34 cellular contexts compared by ENCODE assay signal in genomic region chr13:79475569-79475968, GRCh38.
"Had no signal": no experiment of that assay in that cellular context is flagged by ENCODE, and none has a peak within 500 bp of the region (broad histone marks: within the 10 kb centered on the region; RNA-seq: fewer than 3 reads in every experiment).

No MANE protein-coding gene starts in this region.

- DNase-seq: activated effector memory CD4-positive, alpha-beta T cell treated with anti-CD3 and anti-CD28 coated beads, Interleukin-2, amount 50 U/mL, for 16 hours; activated effector memory CD4-positive, alpha-beta T cell treated with Interleukin-2 at 50 U/mL for 16 hours; activated gamma-delta T cell; activated gamma-delta T cell treated with Interleukin-2 at 50 U/mL for 16 hours; activated naive CD4-positive, alpha-beta T cell; activated naive CD4-positive, alpha-beta T cell treated with anti-CD3 and anti-CD28 coated beads for 36 hours; activated naive CD4-positive, alpha-beta T cell treated with anti-CD3 and anti-CD28 coated beads, Interleukin-2, amount 10 ng/mL, durations not matched to agents 7 days and 5 days; activated naive CD4-positive, alpha-beta T cell treated with anti-CD3 and anti-CD28 coated beads, Interleukin-2, amount 50 U/mL, for 16 hours; activated naive CD4-positive, alpha-beta T cell treated with Interleukin-2 at 50 U/mL for 16 hours; activated naive CD8-positive, alpha-beta T cell treated with anti-CD3 and anti-CD28 coated beads for 36 hours; activated naive CD8-positive, alpha-beta T cell treated with anti-CD3 and anti-CD28 coated beads, Interleukin-2, amount 10 ng/mL, durations not matched to agents 7 days and 5 days; activated naive CD8-positive, alpha-beta T cell treated with anti-CD3 and anti-CD28 coated beads, Interleukin-2, amount 50 U/mL, for 24 hours; activated T-cell treated with anti-CD3 and anti-CD28 coated beads, Interleukin-2, amount 50 U/mL, for 1 hour; activated T-cell treated with anti-CD3 and anti-CD28 coated beads, Interleukin-2, amount 50 U/mL, for 24 hours; activated T-cell treated with anti-CD3 and anti-CD28 coated beads, Interleukin-2, amount 50 U/mL, for 4 hours; activated T-cell treated with anti-CD3 and anti-CD28 coated beads, Interleukin-2, amount 50 U/mL, for 48 hours; activated T-cell treated with anti-CD3 and anti-CD28 coated beads, Interleukin-2, amount 50 U/mL, for 72 hours; adrenal gland; amniotic stem cell; amygdala; anterior cingulate cortex; aorta; body of pancreas; brain microvascular endothelial cell; caudate nucleus; central memory CD4-positive, alpha-beta T cell; cerebellar nuclear complex had no signal

- FAIRE-seq: astrocyte, bronchial epithelial cell had no signal

- H3K36me3 ChIP-seq: adrenal gland, ascending aorta, brain microvascular endothelial cell, breast epithelium, cardiac muscle cell had no signal

- H3K27ac ChIP-seq: adrenal gland, ascending aorta, body of pancreas, brain microvascular endothelial cell, breast epithelium, cardiac muscle cell had no signal

- H3K27me3 ChIP-seq: adrenal gland, ascending aorta, body of pancreas, brain microvascular endothelial cell, breast epithelium, cardiac muscle cell had no signal

- ATAC-seq: activated naive CD4-positive, alpha-beta T cell treated with anti-CD3 and anti-CD28 coated beads, Interleukin-2, amount 50 U/mL, for 72 hours; activated naive CD8-positive, alpha-beta T cell treated with anti-CD3 and anti-CD28 coated beads, Interleukin-2, amount 50 U/mL, for 24 hours; activated T-cell treated with anti-CD3 and anti-CD28 coated beads, Interleukin-2, amount 50 U/mL, for 4 hours; activated T-cell treated with anti-CD3 and anti-CD28 coated beads, Interleukin-2, amount 50 U/mL, for 72 hours; activated T-helper 17 cell treated with anti-CD3 and anti-CD28 coated beads, Interleukin-2, amount 50 U/mL, for 72 hours; body of pancreas had no signal

- H3K4me3 ChIP-seq: adrenal gland, ascending aorta, body of pancreas, breast epithelium, cardiac muscle cell had no signal

- H3K4me1 ChIP-seq: adrenal gland, ascending aorta, breast epithelium had no signal

- H3K9me3 ChIP-seq: adrenal gland, ascending aorta, body of pancreas, breast epithelium had no signal
